25 cellular contexts compared by ENCODE assay signal in genomic region chr1:45563843-45564242, GRCh38.
"Had no signal": no experiment of that assay in that cellular context is flagged by ENCODE, and none has a peak within 500 bp of the region (broad histone marks: within the 10 kb centered on the region; RNA-seq: fewer than 3 reads in every experiment).

No MANE protein-coding gene starts in this region.

- H3K27me3 ChIP-seq: adrenal gland, breast epithelium, esophagus muscularis mucosa, stomach, upper lobe of right lung had no signal

- H3K9me3 ChIP-seq: adrenal gland, breast epithelium, esophagus muscularis mucosa, SK-N-SH, stomach, thoracic aorta, upper lobe of right lung had no signal

- H3K4me2 ChIP-seq: SK-N-SH had no signal

- H3K27ac Mint-ChIP-seq: activated B cell treated with CpG ODN at 0.5 μM for 24 hours; activated naive CD4-positive, alpha-beta T cell treated with anti-CD3 and anti-CD28 coated beads, Interleukin-2, amount 50 U/mL, for 24 hours; mesothelial cell of epicardium; nephron; T-helper 2 cell treated with Interferon-gamma antibody and Interleukin-4, amounts not matched to agents 5 μg/mL and 100 μg/mL, for 36 hours had no signal

- H3K4me3 Mint-ChIP-seq: activated B cell treated with CpG ODN at 0.5 μM for 24 hours; activated naive CD4-positive, alpha-beta T cell treated with anti-CD3 and anti-CD28 coated beads, Interleukin-2, amount 50 U/mL, for 24 hours; mesothelial cell of epicardium; nephron; T-helper 2 cell treated with Interferon-gamma antibody and Interleukin-4, amounts not matched to agents 5 μg/mL and 100 μg/mL, for 36 hours had no signal

- H3K4me1 ChIP-seq: breast epithelium had no signal

- H3K27me3 Mint-ChIP-seq: activated B cell treated with CpG ODN at 0.5 μM for 24 hours; activated naive CD4-positive, alpha-beta T cell treated with anti-CD3 and anti-CD28 coated beads, Interleukin-2, amount 50 U/mL, for 24 hours had no signal

- H3K9ac ChIP-seq: SK-N-SH had no signal

- H3K4me3 ChIP-seq: adrenal gland, breast epithelium, esophagus muscularis mucosa, lung, stomach, thoracic aorta, upper lobe of right lung had no signal

- H3K9me3 Mint-ChIP-seq: activated B cell treated with CpG ODN at 0.5 μM for 24 hours; activated naive CD4-positive, alpha-beta T cell treated with anti-CD3 and anti-CD28 coated beads, Interleukin-2, amount 50 U/mL, for 24 hours; mesothelial cell of epicardium; nephron; T-helper 2 cell treated with Interferon-gamma antibody and Interleukin-4, amounts not matched to agents 5 μg/mL and 100 μg/mL, for 36 hours had no signal

- H3K4me1 Mint-ChIP-seq: mesothelial cell of epicardium, nephron had no signal

- H3K36me3 ChIP-seq: breast epithelium had no signal

- ATAC-seq: left colon, upper lobe of right lung had no signal

- H3K27ac ChIP-seq: adrenal gland, breast epithelium, esophagus muscularis mucosa, stomach, thoracic aorta, upper lobe of right lung had no signal

- DNase-seq: activated B cell treated with CpG ODN at 0.5 μM for 24 hours; activated CD4-positive, alpha-beta T cell treated with anti-CD3 and anti-CD28 coated beads for 48 hours; activated CD8-positive, alpha-beta memory T cell treated with anti-CD3 and anti-CD28 coated beads for 24 hours; activated CD8-positive, alpha-beta memory T cell treated with anti-CD3 and anti-CD28 coated beads, Interleukin-2, amount 50 U/mL, for 48 hours; activated gamma-delta T cell; adrenal gland; cerebellar nuclear complex; effector memory CD4-positive, alpha-beta T cell; islet precursor cell; left colon; nucleus accumbens; SK-N-SH; stomach; upper lobe of right lung had no signal

- FAIRE-seq: astrocyte, endothelial cell of umbilical vein, TTC549 had no signal
